In the genomic region with DNA sequence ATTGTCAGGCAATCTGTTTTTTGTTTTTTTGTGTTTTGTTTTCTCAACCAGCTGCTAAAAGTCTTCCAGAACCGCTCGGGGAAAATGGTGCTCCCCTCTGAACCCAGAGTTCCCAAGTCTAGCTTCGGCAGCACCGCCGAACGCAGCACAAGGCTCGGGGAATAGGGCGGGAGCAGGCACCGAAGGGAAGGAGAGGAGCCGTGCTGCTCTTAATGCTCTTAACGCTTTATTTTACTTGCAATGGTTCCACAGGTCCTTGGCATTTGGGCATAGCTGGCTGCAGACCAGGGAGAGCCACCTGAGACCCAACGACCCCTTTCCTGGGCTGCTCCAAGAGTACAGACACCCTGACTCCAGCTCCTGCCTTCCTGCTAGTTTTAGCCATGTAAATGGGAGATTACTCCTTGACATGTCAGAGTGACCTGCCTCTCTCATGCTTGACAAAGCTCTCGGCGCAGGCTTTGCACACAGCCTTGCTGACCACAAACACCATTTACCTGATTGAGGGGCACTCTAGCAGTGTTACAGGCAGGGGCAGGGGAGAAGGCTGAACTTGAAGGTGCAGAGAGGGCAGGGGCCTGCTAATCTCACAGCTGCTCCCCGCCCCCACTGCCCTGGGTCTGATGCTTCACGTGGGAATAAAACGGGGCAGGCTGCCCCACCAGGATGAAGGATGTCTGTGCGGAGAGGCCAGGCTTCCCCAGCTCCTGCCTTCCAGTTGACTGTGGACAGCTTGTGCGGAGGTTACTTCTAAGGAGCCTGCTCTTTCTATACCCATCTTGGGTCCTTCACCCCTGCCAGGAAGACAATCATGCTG, we compare ENCODE assay signal across 19 cellular contexts. TPM values are rescaled to one million over a fixed set of nuclear protein-coding genes. Genes with fewer than 3 reads are reported as not detected.
DNase-seq lines count a peak whose midpoint lies in the region; ATAC-seq and TF ChIP-seq lines count a peak whose summit lies in the region.
"Had no signal": no experiment of that assay in that cellular context is flagged by ENCODE, and none has a peak within 500 bp of the region (broad histone marks: within the 10 kb centered on the region; RNA-seq: fewer than 3 reads in every experiment).

No MANE protein-coding gene starts in this region.

- H3K36me3 ChIP-seq in NT2/D1 (ENCODE audit: insufficient read depth, insufficient read length, low read length): peaks cover 19% of the 10 kb centered on the region
- H3K36me3 ChIP-seq in thyroid gland: peaks cover 6 to 8% of the 10 kb centered on the region in 2 donors
- H3K36me3 ChIP-seq: ovary had no signal

- H3K4me1 ChIP-seq in NT2/D1 (ENCODE audit: insufficient read depth, insufficient read length): peaks cover 15% of the 10 kb centered on the region
- H3K4me1 ChIP-seq in thyroid gland: peaks cover 16 to 23% of the 10 kb centered on the region in 2 donors
- H3K4me1 ChIP-seq: spleen had no signal

- peak; percentile 48 for ATAC-seq in left colon
- no peak for ATAC-seq in GM19452 (IDR thresholded peaks at IDR 0.05; ENCODE audit: unreplicated experiment)

- H3K27ac ChIP-seq in thyroid gland: peak overlapping the region; percentile 50 to 71 (median 59)
- H3K27ac ChIP-seq in coronary artery: no peak overlapping the region
- H3K27ac ChIP-seq: spleen had no signal

- TF ChIP-seq POLR2A in thyroid gland (IDR thresholded peaks at IDR 0.05): no peak

- no peak for TF ChIP-seq CTCF in thyroid gland (IDR thresholded peaks at IDR 0.05)
- no peak for TF ChIP-seq CTCF in coronary artery (IDR thresholded peaks at IDR 0.05)

- H3K9me3 ChIP-seq in NT2/D1 (ENCODE audit: insufficient read depth, low read length) (no peaks in the 10 kb centered on the region), thyroid gland (no peaks in the 10 kb centered on the region)
- H3K9me3 ChIP-seq: ovary, spleen had no signal

- 51 to 57% methylated on average over 19 of the region's 19 CpGs for WGBS in thyroid gland, 2 donors

- peak overlapping the region; percentile 33 for H3K9ac ChIP-seq in NT2/D1 (ENCODE audit: insufficient read length, low read depth)

- H3K4me3 ChIP-seq in NT2/D1 (ENCODE audit: insufficient read length, low read depth) (no peak overlapping the region), thyroid gland (replicated peaks in 1 of 3) (no peak overlapping the region), coronary artery (no peak overlapping the region)
- H3K4me3 ChIP-seq: ovary, spleen had no signal

- intact Hi-C loops in left colon (cut with DNase I, micrococcal nuclease) (no loop called here), thyroid gland (cut with DNase I) (no loop called here)

- DNase-seq in NCI-H1417 (lab: John Stamatoyannopoulos, UW): peak; percentile 53 to 79 (median 68)
- DNase-seq in NCI-H1417 treated with DMSO at 0.1 percent for 48 hours (lab: John Stamatoyannopoulos, UW): no peak
- no peak for DNase-seq in NT2/D1 (ENCODE audit: low read depth, low spot score)
- no peak for DNase-seq in left colon
- DNase-seq in thyroid gland: peak; percentile 43
- DNase-seq in coronary artery (ENCODE audit: low spot score): no peak
- no peak for DNase-seq in SKM-1 (lab: John Stamatoyannopoulos, UW; ENCODE audit: unreplicated experiment)
- DNase-seq: 8988T; activated T-cell treated with anti-CD3 and anti-CD28 coated beads, Interleukin-2, amount 50 U/mL, for 48 hours; CD4-positive, CD25-positive, alpha-beta regulatory T cell; EL; foreskin fibroblast; immature natural killer cell; SHP77 treated with DMSO at 0.1 percent for 48 hours; spleen had no signal

- no peaks in the 10 kb centered on the region for H3K27me3 ChIP-seq in NT2/D1 (ENCODE audit: insufficient read depth, insufficient read length)
- no peaks in the 10 kb centered on the region for H3K27me3 ChIP-seq in thyroid gland
- H3K27me3 ChIP-seq: ovary, spleen had no signal

RNA-seq across cellular contexts. Expression of a gene that starts 58.6 kb away (rescaled TPM):
- total RNA-seq in left colon (not detected), thyroid gland (not detected)
- total RNA-seq: LHCN-M2, mesenteric fat pad had no signal

Comparison
In these comparisons a context has a peak if more than half of its experiments do, and no peak if none do; other contexts are left out.
1. DNase-seq: peak in NCI-H1417 (3 of 3) and thyroid gland (2 of 2); none in NCI-H1417 treated with DMSO at 0.1 percent for 48 hours (single experiment), NT2/D1 (single experiment), left colon (0 of 2), coronary artery (single experiment) and SKM-1 (single experiment).
2. H3K27ac ChIP-seq: peak in thyroid gland (3 of 3); none in coronary artery (0 of 2).